Comparison of ENCODE assay signal across 8 cellular contexts in the genomic region with DNA sequence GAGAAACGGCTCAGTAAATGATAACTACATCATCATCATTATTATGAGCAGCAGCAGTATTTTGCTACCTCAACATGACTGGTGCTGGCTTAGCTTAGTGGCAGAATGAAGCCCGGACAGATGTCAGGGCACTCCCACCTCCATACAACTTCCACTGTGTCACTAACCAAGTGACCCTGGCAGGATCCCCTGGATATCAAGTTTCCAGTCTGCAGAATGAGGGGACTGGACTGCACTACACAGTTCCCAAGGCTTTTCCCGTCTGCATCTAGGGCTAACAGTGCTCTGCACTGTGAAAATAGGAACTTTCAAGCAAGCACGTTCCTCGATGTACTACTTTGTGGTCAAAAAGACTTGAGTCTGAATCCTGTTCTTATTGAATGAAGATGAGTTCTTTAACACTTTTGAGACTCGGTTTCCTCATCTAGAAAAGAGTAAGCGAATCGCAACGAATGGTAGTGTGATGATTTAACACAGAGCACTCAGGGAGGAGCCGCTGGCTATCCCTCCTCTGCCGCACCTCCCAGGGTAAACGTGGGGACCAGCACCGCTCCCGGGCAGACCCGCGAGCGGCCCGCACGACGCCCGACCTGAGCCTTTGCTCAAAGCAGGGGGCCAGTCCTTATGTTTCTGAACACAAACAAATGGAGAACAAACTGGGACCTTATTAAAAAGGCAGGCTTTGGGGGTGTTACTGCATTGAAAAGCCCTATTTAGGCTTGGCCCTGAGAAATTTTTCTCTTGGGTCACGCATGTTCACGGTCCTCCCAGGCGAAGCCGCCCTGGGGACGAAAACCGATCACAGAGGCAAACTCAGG.
DNase-seq lines count a peak whose midpoint lies in the region; ATAC-seq and TF ChIP-seq lines count a peak whose summit lies in the region.

No MANE protein-coding gene starts in this region.

- H3K27me3 ChIP-seq in rectal smooth muscle tissue (ENCODE audit: control insufficient read depth, insufficient read depth, low read length): no peaks in the 10 kb centered on the region

- H3K4me1 ChIP-seq in rectal smooth muscle tissue (ENCODE audit: control insufficient read depth, insufficient read depth, low read length): no peaks in the 10 kb centered on the region

- ATAC-seq in GM19467 (IDR thresholded peaks at IDR 0.05; ENCODE audit: unreplicated experiment): no peak

- peak overlapping the region; percentile 77 for H3K4me3 ChIP-seq in WI38 (ENCODE audit: low read depth, low read length)
- peak overlapping the region; percentile 72 for H3K4me3 ChIP-seq in rectal smooth muscle tissue (ENCODE audit: low read length)

- peak; percentile 25 for DNase-seq in activated naive CD4-positive, alpha-beta T cell treated with anti-CD3 and anti-CD28 coated beads, Interleukin-2, amount 10 ng/mL, durations not matched to agents 7 days and 5 days
- no peak for DNase-seq in activated naive CD4-positive, alpha-beta T cell (lab: John Stamatoyannopoulos, UW)
- DNase-seq in glomerular visceral epithelial cell (ENCODE audit: extremely low spot score): peak; percentile 9
- no peak for DNase-seq in cerebellar nuclear complex (lab: John Stamatoyannopoulos, UW)
- no peak for DNase-seq in RPMI8226

- no peak overlapping the region for H3K27ac ChIP-seq in rectal smooth muscle tissue (ENCODE audit: low read depth, low read length)

- H3K36me3 Mint-ChIP-seq in activated naive CD4-positive, alpha-beta T cell treated with anti-CD3 and anti-CD28 coated beads, Interleukin-2, amount 10 ng/mL, durations not matched to agents 7 days and 5 days: no peaks in the 10 kb centered on the region

- H3K9me3 Mint-ChIP-seq in activated naive CD4-positive, alpha-beta T cell treated with anti-CD3 and anti-CD28 coated beads, Interleukin-2, amount 10 ng/mL, durations not matched to agents 7 days and 5 days: no peaks in the 10 kb centered on the region

- H3K36me3 ChIP-seq in rectal smooth muscle tissue (ENCODE audit: control insufficient read depth, insufficient read depth, low read length): no peaks in the 10 kb centered on the region

- no peak overlapping the region for H3K27ac Mint-ChIP-seq in activated naive CD4-positive, alpha-beta T cell treated with anti-CD3 and anti-CD28 coated beads, Interleukin-2, amount 10 ng/mL, durations not matched to agents 7 days and 5 days

- CTCF ChIA-PET in activated naive CD4-positive, alpha-beta T cell treated with anti-CD3 and anti-CD28 coated beads, Interleukin-2, amount 10 ng/mL, durations not matched to agents 7 days and 5 days (lab: Charles Lee): no interaction called here

- peaks cover 26% of the 10 kb centered on the region for H3K4me1 Mint-ChIP-seq in activated naive CD4-positive, alpha-beta T cell treated with anti-CD3 and anti-CD28 coated beads, Interleukin-2, amount 10 ng/mL, durations not matched to agents 7 days and 5 days

- H3K9ac ChIP-seq in rectal smooth muscle tissue (ENCODE audit: low read length): no peak overlapping the region

- TF ChIP-seq CTCF in WI38 (IDR thresholded peaks at IDR 0.05; ENCODE audit: low read depth, low read length): no peak

- H3K4me3 Mint-ChIP-seq in activated naive CD4-positive, alpha-beta T cell treated with anti-CD3 and anti-CD28 coated beads, Interleukin-2, amount 10 ng/mL, durations not matched to agents 7 days and 5 days: peak overlapping the region; percentile 75

- peaks cover 56% of the 10 kb centered on the region for H3K27me3 Mint-ChIP-seq in activated naive CD4-positive, alpha-beta T cell treated with anti-CD3 and anti-CD28 coated beads, Interleukin-2, amount 10 ng/mL, durations not matched to agents 7 days and 5 days

Comparison
In these comparisons a context has a peak if more than half of its experiments do, and no peak if none do; other contexts are left out.
1. DNase-seq: peak in activated naive CD4-positive, alpha-beta T cell treated with anti-CD3 and anti-CD28 coated beads, Interleukin-2, amount 10 ng/mL, durations not matched to agents 7 days and 5 days (single experiment) and glomerular visceral epithelial cell (single experiment); none in activated naive CD4-positive, alpha-beta T cell (0 of 4), cerebellar nuclear complex (0 of 2) and RPMI8226 (single experiment).